7 cellular contexts compared by ENCODE assay signal in genomic region chr3:134308350-134308891, GRCh38. TPM values are rescaled to one million over a fixed set of nuclear protein-coding genes. Genes with fewer than 3 reads are reported as not detected.
DNase-seq lines count a peak whose midpoint lies in the region; ATAC-seq, FAIRE-seq and TF ChIP-seq lines count a peak whose summit lies in the region.

No MANE protein-coding gene starts in this region.

- no peaks in the 10 kb centered on the region for H3K9me3 ChIP-seq in HUES6 (ENCODE audit: control insufficient read depth, insufficient read depth, low read depth, low read length)
- H3K9me3 ChIP-seq in esophagus squamous epithelium = no peaks in the 10 kb centered on the region

- ATAC-seq in natural killer cell treated with Interleukin-12 subunit alpha and Interleukin-12 subunit beta and Interleukin-15 and Interleukin-18, amount 100 ng/mL, for 72 hours = peak; percentile 75 to 77
- peak; percentile 51 for ATAC-seq in stimulated activated memory B cell treated with anti-CD40 and anti-IgM and Interleukin-4, amounts not matched to agents 10 μg/mL and 1 μg/mL and 100 μg/mL, for 72 hours

- peaks cover 34% of the 10 kb centered on the region for H3K4me1 ChIP-seq in HUES6 (ENCODE audit: control insufficient read depth, insufficient read depth, low read length)
- peaks cover 27 to 58% (median 37%) of the 10 kb centered on the region in 3 donors for H3K4me1 ChIP-seq in esophagus squamous epithelium

- H3K4me3 ChIP-seq in HUES6 (ENCODE audit: low read depth, low read length) (no peak overlapping the region), esophagus squamous epithelium (peak overlapping the region in 1 of 4 donors; percentile 41)

- H3K36me3 Mint-ChIP-seq in activated T-cell treated with anti-CD3 and anti-CD28 coated beads, Interleukin-2, amount 50 U/mL, for 24 hours (ENCODE audit: low read depth) = no peaks in the 10 kb centered on the region
- H3K36me3 Mint-ChIP-seq in natural killer cell treated with Interleukin-12 subunit alpha and Interleukin-12 subunit beta and Interleukin-15 and Interleukin-18, amount 100 ng/mL, for 72 hours = no peaks in the 10 kb centered on the region
- no peaks in the 10 kb centered on the region for H3K36me3 Mint-ChIP-seq in stimulated activated memory B cell treated with anti-CD40 and anti-IgM and Interleukin-4, amounts not matched to agents 10 μg/mL and 1 μg/mL and 100 μg/mL, for 72 hours

- no peak overlapping the region for H3K4me3 Mint-ChIP-seq in activated T-cell treated with anti-CD3 and anti-CD28 coated beads, Interleukin-2, amount 50 U/mL, for 24 hours
- H3K4me3 Mint-ChIP-seq in natural killer cell treated with Interleukin-12 subunit alpha and Interleukin-12 subunit beta and Interleukin-15 and Interleukin-18, amount 100 ng/mL, for 72 hours = no peak overlapping the region
- H3K4me3 Mint-ChIP-seq in stimulated activated memory B cell treated with anti-CD40 and anti-IgM and Interleukin-4, amounts not matched to agents 10 μg/mL and 1 μg/mL and 100 μg/mL, for 72 hours = peak overlapping the region; percentile 28

- peak overlapping the region; percentile 44 for H3K9ac ChIP-seq in HUES6 (ENCODE audit: low read length)

- H3K36me3 ChIP-seq in HUES6 (ENCODE audit: control insufficient read depth, insufficient read depth, low read length) (no peaks in the 10 kb centered on the region), esophagus squamous epithelium (no peaks in the 10 kb centered on the region)

- no peak overlapping the region for H3K27ac Mint-ChIP-seq in activated T-cell treated with anti-CD3 and anti-CD28 coated beads, Interleukin-2, amount 50 U/mL, for 24 hours
- no peak overlapping the region for H3K27ac Mint-ChIP-seq in natural killer cell treated with Interleukin-12 subunit alpha and Interleukin-12 subunit beta and Interleukin-15 and Interleukin-18, amount 100 ng/mL, for 72 hours
- H3K27ac Mint-ChIP-seq in stimulated activated memory B cell treated with anti-CD40 and anti-IgM and Interleukin-4, amounts not matched to agents 10 μg/mL and 1 μg/mL and 100 μg/mL, for 72 hours = no peak overlapping the region

- H3K27ac ChIP-seq in HUES6 (ENCODE audit: low read depth, low read length) = peak overlapping the region; percentile 69; the same call in 1 of the 2 replicates
- H3K27ac ChIP-seq in esophagus squamous epithelium = peak overlapping the region; percentile 57 to 95 (median 86)

- no peaks in the 10 kb centered on the region for H3K9me3 Mint-ChIP-seq in activated T-cell treated with anti-CD3 and anti-CD28 coated beads, Interleukin-2, amount 50 U/mL, for 24 hours
- no peaks in the 10 kb centered on the region for H3K9me3 Mint-ChIP-seq in natural killer cell treated with Interleukin-12 subunit alpha and Interleukin-12 subunit beta and Interleukin-15 and Interleukin-18, amount 100 ng/mL, for 72 hours
- no peaks in the 10 kb centered on the region for H3K9me3 Mint-ChIP-seq in stimulated activated memory B cell treated with anti-CD40 and anti-IgM and Interleukin-4, amounts not matched to agents 10 μg/mL and 1 μg/mL and 100 μg/mL, for 72 hours

- H3K27me3 ChIP-seq in HUES6 (ENCODE audit: control insufficient read depth, insufficient read depth, low read length) (peaks cover 8% of the 10 kb centered on the region; the same call in 1 of the 2 replicates), esophagus squamous epithelium (peaks cover 0 to 2% (median 0%) of the 10 kb centered on the region in 4 donors)

- intact Hi-C loops in esophagus squamous epithelium (cut with DNase I) = loop anchor here (5.0 kb wide), 2 partner anchors 96 to 164 kb away; no protein-coding TSS in a partner anchor

- peaks cover 67% of the 10 kb centered on the region for H3K27me3 Mint-ChIP-seq in activated T-cell treated with anti-CD3 and anti-CD28 coated beads, Interleukin-2, amount 50 U/mL, for 24 hours
- peaks cover 41 to 46% of the 10 kb centered on the region in 2 donors for H3K27me3 Mint-ChIP-seq in natural killer cell treated with Interleukin-12 subunit alpha and Interleukin-12 subunit beta and Interleukin-15 and Interleukin-18, amount 100 ng/mL, for 72 hours
- peaks cover 64% of the 10 kb centered on the region for H3K27me3 Mint-ChIP-seq in stimulated activated memory B cell treated with anti-CD40 and anti-IgM and Interleukin-4, amounts not matched to agents 10 μg/mL and 1 μg/mL and 100 μg/mL, for 72 hours

- DNase-seq in GM18507 (ENCODE audit: extremely low spot score, insufficient read length, low read depth) (peak; percentile 42), OCI-M2 (lab: John Stamatoyannopoulos, UW; ENCODE audit: unreplicated experiment) (peak; percentile 47), esophagus squamous epithelium (lab: John Stamatoyannopoulos, UW) (no peak)
- peak; percentile 84 for DNase-seq in activated T-cell treated with anti-CD3 and anti-CD28 coated beads, Interleukin-2, amount 50 U/mL, for 24 hours
- no peak for DNase-seq in natural killer cell treated with Interleukin-12 subunit alpha and Interleukin-12 subunit beta and Interleukin-15 and Interleukin-18, amount 100 ng/mL, for 72 hours (ENCODE audit: low spot score)

- WGBS in esophagus squamous epithelium, 2 donors = 6 to 8% methylated on average over 6 to 7 of the region's 11 CpGs

- peak; percentile 83 to 100 (median 100) for TF ChIP-seq CTCF in esophagus squamous epithelium (IDR thresholded peaks at IDR 0.05)

- peak; percentile 91 for FAIRE-seq in GM18507 (lab: Jason Lieb, UNC)

- H3K4me1 Mint-ChIP-seq in activated T-cell treated with anti-CD3 and anti-CD28 coated beads, Interleukin-2, amount 50 U/mL, for 24 hours (ENCODE audit: low read depth) = peaks cover 5% of the 10 kb centered on the region
- peaks cover 5% of the 10 kb centered on the region in 2 donors for H3K4me1 Mint-ChIP-seq in natural killer cell treated with Interleukin-12 subunit alpha and Interleukin-12 subunit beta and Interleukin-15 and Interleukin-18, amount 100 ng/mL, for 72 hours (ENCODE audit: low read depth in 2 of 2)
- H3K4me1 Mint-ChIP-seq in stimulated activated memory B cell treated with anti-CD40 and anti-IgM and Interleukin-4, amounts not matched to agents 10 μg/mL and 1 μg/mL and 100 μg/mL, for 72 hours = peaks cover 9% of the 10 kb centered on the region

- no peak for TF ChIP-seq POLR2A in esophagus squamous epithelium (IDR thresholded peaks at IDR 0.05)

RNA-seq across cellular contexts. Expression of gene RYK, which starts 57.8 kb away (rescaled TPM):
- total RNA-seq in esophagus squamous epithelium = 10 to 100 TPM; 29.3 to 75.5 (median 39.1) TPM
- total RNA-seq in natural killer cell treated with Interleukin-12 subunit alpha and Interleukin-12 subunit beta and Interleukin-15 and Interleukin-18, amount 100 ng/mL, for 72 hours = 10 to 100 TPM; 20.6 to 20.8 TPM

Comparison
In these comparisons a context has a peak if more than half of its experiments do, and no peak if none do; other contexts are left out.
1. DNase-seq: peak in GM18507 (single experiment), OCI-M2 (single experiment) and activated T-cell treated with anti-CD3 and anti-CD28 coated beads, Interleukin-2, amount 50 U/mL, for 24 hours (single experiment); none in esophagus squamous epithelium (single experiment) and natural killer cell treated with Interleukin-12 subunit alpha and Interleukin-12 subunit beta and Interleukin-15 and Interleukin-18, amount 100 ng/mL, for 72 hours (single experiment).